ENCODE assay signal across 8 cellular contexts in genomic region chr5:127806776-127807175, GRCh38.
"Had no signal": no experiment of that assay in that cellular context is flagged by ENCODE, and none has a peak within 500 bp of the region (broad histone marks: within the 10 kb centered on the region; RNA-seq: fewer than 3 reads in every experiment).

No MANE protein-coding gene starts in this region.

- H3K36me3 ChIP-seq: HAP-1 had no signal

- H3K27ac ChIP-seq: GM23248 had no signal

- H3K4me3 ChIP-seq: GM23248, GM23338, HAP-1 had no signal

- H3K9me3 ChIP-seq: HAP-1 had no signal

- DNase-seq: GM23248, GOT3, H7, H9, HCEC 1CT, HFFc6 had no signal

- H3K9ac ChIP-seq: GM23248 had no signal
